In genomic region chr2:111897630-111897923, GRCh38 we compare ENCODE assay signal across 8 cellular contexts. TPM values are rescaled to one million over a fixed set of nuclear protein-coding genes. Genes with fewer than 3 reads are reported as not detected.
A peak's percentile ranks its signal among the peaks of the same experiment; 100 is the strongest.
DNase-seq lines count a peak whose midpoint lies in the region; ATAC-seq and TF ChIP-seq lines count a peak whose summit lies in the region.

No MANE protein-coding gene starts in this region.

- TF ChIP-seq CTCF in BJ (IDR thresholded peaks at IDR 0.05; ENCODE audit: insufficient read depth, low read depth, low read length) = no peak
- no peak for TF ChIP-seq CTCF in natural killer cell (IDR thresholded peaks at IDR 0.05)

- CTCF ChIA-PET in BJ (lab: Yijun Ruan, JAX) = interaction anchor here (0.7 to 1.7 kb wide), 3 partner anchors 10 to 155 kb away, joined by 6 to 9 read pairs (median 6); no protein-coding TSS in a partner anchor

- peaks cover 21% of the 10 kb centered on the region for H3K27me3 Mint-ChIP-seq in central memory CD8-positive, alpha-beta T cell
- H3K27me3 Mint-ChIP-seq in natural killer cell (ENCODE audit: low read depth in 2 of 2) = peaks cover 0 to 14% of the 10 kb centered on the region in 2 donors

- H3K4me1 Mint-ChIP-seq in central memory CD8-positive, alpha-beta T cell = no peaks in the 10 kb centered on the region
- H3K4me1 Mint-ChIP-seq in natural killer cell = peaks cover 11 to 23% of the 10 kb centered on the region in 2 donors

- peaks cover 18% of the 10 kb centered on the region for H3K27me3 ChIP-seq in BJ (ENCODE audit: control insufficient read depth, insufficient read depth, low read length)

- H3K4me3 Mint-ChIP-seq in central memory CD8-positive, alpha-beta T cell = peak overlapping the region; percentile 71
- peak overlapping the region; percentile 83 for H3K4me3 Mint-ChIP-seq in natural killer cell

- no peaks in the 10 kb centered on the region for H3K9me3 Mint-ChIP-seq in central memory CD8-positive, alpha-beta T cell
- H3K9me3 Mint-ChIP-seq in natural killer cell = no peaks in the 10 kb centered on the region

- intact Hi-C loops in natural killer cell (cut with micrococcal nuclease) = no loop called here

- DNase-seq in BJ (ENCODE audit: low read depth) (no peak), natural killer cell (no peak), COLO829 (ENCODE audit: low spot score) (no peak), NCI-H1092 (lab: John Stamatoyannopoulos, UW) (no peak), anterior cingulate cortex (lab: John Stamatoyannopoulos, UW) (no peak)
- DNase-seq in central memory CD8-positive, alpha-beta T cell (ENCODE audit: low spot score in 2 of 2) = no peak

- peak overlapping the region; percentile 52 for H3K4me3 ChIP-seq in BJ (ENCODE audit: low read depth, low read length)

- H3K36me3 ChIP-seq in BJ (ENCODE audit: control insufficient read depth, insufficient read depth, low read length) = no peaks in the 10 kb centered on the region

- no peak overlapping the region for H3K27ac Mint-ChIP-seq in central memory CD8-positive, alpha-beta T cell (ENCODE audit: low read depth)
- H3K27ac Mint-ChIP-seq in natural killer cell = no peak overlapping the region

- POLR2A ChIA-PET in BJ (lab: Charles Lee) = no interaction called here

- ATAC-seq in HG02981 (IDR thresholded peaks at IDR 0.05; ENCODE audit: unreplicated experiment) (peak; percentile 22), natural killer cell (no peak), GM19452 (IDR thresholded peaks at IDR 0.05; ENCODE audit: unreplicated experiment) (no peak)
- no peak for ATAC-seq in central memory CD8-positive, alpha-beta T cell (replicated peaks; ENCODE audit: extremely low read depth, poor library complexity, severe bottlenecking)

- no peaks in the 10 kb centered on the region for H3K36me3 Mint-ChIP-seq in central memory CD8-positive, alpha-beta T cell (ENCODE audit: insufficient read depth)
- H3K36me3 Mint-ChIP-seq in natural killer cell = no peaks in the 10 kb centered on the region

RNA-seq across cellular contexts. Expression of gene MERTK, which starts 0.8 kb away (rescaled TPM):
- polyA plus RNA-seq in BJ (2011; rRNA removed) = 0.07 and 0.11 TPM in 2 replicates
- 0.05 and 0.15 TPM in 2 replicates for polyA minus RNA-seq in BJ (2011; rRNA and poly(A)+ RNA removed)
- 1 to 10 TPM in 1 of 3 donors, under 1 TPM in 2; 0.38 to 1.2 (median 0.45) TPM for total RNA-seq in natural killer cell

RNA-seq across cellular contexts. Expression of gene ANAPC1, which starts 13.6 kb away (rescaled TPM):
- polyA plus RNA-seq in BJ (2011; rRNA removed) = 20.3 and 28.2 TPM in 2 replicates
- 32.8 and 44.6 TPM in 2 replicates for polyA minus RNA-seq in BJ (2011; rRNA and poly(A)+ RNA removed)
- total RNA-seq in natural killer cell = 10 to 100 TPM; 38.7 to 50.8 (median 50.4) TPM
